Comparison of ENCODE assay signal across 1 cellular context in the genomic region with DNA sequence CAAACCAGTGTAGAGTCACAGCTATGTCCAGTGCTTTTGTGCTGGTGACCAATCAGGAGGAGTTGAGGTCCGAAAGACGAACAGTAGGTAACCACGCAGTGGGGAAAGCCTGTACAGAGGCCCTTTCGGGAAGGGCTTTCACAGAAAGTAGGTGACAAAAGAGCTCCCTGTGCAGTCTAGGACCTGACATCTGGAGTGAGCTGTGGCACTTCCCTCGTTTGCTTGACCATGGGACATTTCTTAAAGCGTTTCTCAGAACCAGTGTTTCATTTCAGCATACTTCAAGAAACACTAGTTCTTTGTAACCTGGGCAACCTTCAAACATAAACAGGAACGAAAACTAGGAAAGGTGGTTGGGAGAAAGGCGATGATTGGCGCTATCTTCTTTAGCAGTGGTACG.
TF ChIP-seq lines count a peak whose summit lies in the region.

No MANE protein-coding gene starts in this region.

TF ChIP-seq in endothelial cell of umbilical vein, 7 proteins besides CTCF, POLR2A, EP300 and RAD21:
- no peak for TF ChIP-seq JUN (IDR thresholded peaks at IDR 0.05; ENCODE audit: borderline replicate concordance, insufficient read depth, insufficient read length, low read depth)
- TF ChIP-seq GATA2 (IDR thresholded peaks at IDR 0.05; ENCODE audit: insufficient read depth, insufficient read length, low read depth, low read length): no peak
- no peak for TF ChIP-seq EZH2 (IDR thresholded peaks at IDR 0.05; ENCODE audit: borderline replicate concordance, low read depth, low read length, severe bottlenecking)
